Comparison of ENCODE assay signal across 19 cellular contexts in the genomic region with DNA sequence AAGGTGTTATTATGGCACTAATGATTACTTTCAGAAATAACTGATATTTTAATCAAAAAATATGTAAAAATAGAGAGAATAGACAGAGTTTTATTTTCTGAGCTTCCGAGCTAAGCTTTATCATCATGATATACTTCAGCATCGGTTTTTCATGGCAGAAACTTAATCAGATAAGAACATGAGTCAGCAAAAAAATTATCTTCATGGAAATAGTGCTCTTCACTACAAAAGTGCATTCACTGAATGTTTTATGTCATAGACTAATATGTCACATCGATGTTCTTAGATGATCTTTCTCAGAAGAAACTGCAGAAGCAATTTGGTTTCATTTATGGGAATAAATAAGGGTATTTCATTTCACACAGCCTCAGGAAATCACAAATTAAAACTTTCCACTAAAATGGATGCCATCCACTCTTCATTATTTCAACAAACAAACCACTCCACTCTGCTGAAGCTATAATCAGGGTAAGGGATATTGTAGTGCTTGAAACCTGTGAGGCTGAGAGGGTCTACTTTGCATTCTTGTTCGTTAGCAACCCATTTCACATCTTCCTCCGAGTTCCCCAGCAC.
"Had no signal": no experiment of that assay in that cellular context is flagged by ENCODE, and none has a peak within 500 bp of the region (broad histone marks: within the 10 kb centered on the region; RNA-seq: fewer than 3 reads in every experiment).

No MANE protein-coding gene starts in this region.

- H3K36me3 ChIP-seq: neutrophil, tibial nerve, vagina had no signal

- H3K4me1 Mint-ChIP-seq: activated naive CD4-positive, alpha-beta T cell treated with anti-CD3 and anti-CD28 coated beads, Interleukin-2, amount 10 ng/mL, durations not matched to agents 7 days and 5 days; stimulated activated naive B cell treated with anti-CD40 and anti-IgM and Interleukin-4, amounts not matched to agents 10 μg/mL and 1 μg/mL and 100 μg/mL, for 72 hours had no signal

- DNase-seq: activated CD4-positive, alpha-beta T cell treated with anti-CD3 and anti-CD28 coated beads, Interleukin-2, amount 50 U/mL, for 4 hours; activated naive CD4-positive, alpha-beta T cell treated with anti-CD3 and anti-CD28 coated beads, Interleukin-2, amount 10 ng/mL, durations not matched to agents 7 days and 5 days; effector memory CD8-positive, alpha-beta T cell; head of caudate nucleus; islet precursor cell; midbrain; retina; stimulated activated CD4-positive, alpha-beta T cell treated with anti-CD3 and anti-CD28 coated beads, Interleukin-15, amount 100 ng/mL, for 24 hours; stimulated activated CD4-positive, alpha-beta T cell treated with anti-CD3 and anti-CD28 coated beads, Interleukin-4, amount 100 ng/mL, for 1 hour; stimulated activated naive B cell treated with anti-CD40 and anti-IgM and Interleukin-4, amounts not matched to agents 10 μg/mL and 1 μg/mL and 100 μg/mL, for 72 hours had no signal

- H3K9ac ChIP-seq: parathyroid adenoma had no signal

- H3K9me3 Mint-ChIP-seq: activated naive CD4-positive, alpha-beta T cell treated with anti-CD3 and anti-CD28 coated beads, Interleukin-2, amount 10 ng/mL, durations not matched to agents 7 days and 5 days; activated T-helper 2 cell treated with anti-CD3 and anti-CD28 coated beads, Interferon-gamma antibody, Interleukin-2, Interleukin-4, amounts not matched to agents 10 μg/mL and 5 μg/mL and 100 μg/mL, durations not matched to agents 14 hours and 24 hours and 36 hours; dendritic cell treated with granulocyte-macrophage colony-stimulating factor and Interleukin-4, amounts not matched to agents 40 ng/mL and 50 ng/mL, for 4 days; effector memory CD8-positive, alpha-beta T cell; stimulated activated naive B cell treated with anti-CD40 and anti-IgM and Interleukin-4, amounts not matched to agents 10 μg/mL and 1 μg/mL and 100 μg/mL, for 72 hours had no signal

- H3K27me3 ChIP-seq: vagina had no signal

- H3K4me3 Mint-ChIP-seq: activated naive CD4-positive, alpha-beta T cell treated with anti-CD3 and anti-CD28 coated beads, Interleukin-2, amount 10 ng/mL, durations not matched to agents 7 days and 5 days; dendritic cell treated with granulocyte-macrophage colony-stimulating factor and Interleukin-4, amounts not matched to agents 40 ng/mL and 50 ng/mL, for 4 days; effector memory CD8-positive, alpha-beta T cell; stimulated activated naive B cell treated with anti-CD40 and anti-IgM and Interleukin-4, amounts not matched to agents 10 μg/mL and 1 μg/mL and 100 μg/mL, for 72 hours had no signal

- H3K79me2 ChIP-seq: parathyroid adenoma had no signal

- H3K27ac Mint-ChIP-seq: activated naive CD4-positive, alpha-beta T cell treated with anti-CD3 and anti-CD28 coated beads, Interleukin-2, amount 10 ng/mL, durations not matched to agents 7 days and 5 days; activated T-helper 2 cell treated with anti-CD3 and anti-CD28 coated beads, Interferon-gamma antibody, Interleukin-2, Interleukin-4, amounts not matched to agents 10 μg/mL and 5 μg/mL and 100 μg/mL, durations not matched to agents 14 hours and 24 hours and 36 hours; dendritic cell treated with granulocyte-macrophage colony-stimulating factor and Interleukin-4, amounts not matched to agents 40 ng/mL and 50 ng/mL, for 4 days; effector memory CD8-positive, alpha-beta T cell; stimulated activated naive B cell treated with anti-CD40 and anti-IgM and Interleukin-4, amounts not matched to agents 10 μg/mL and 1 μg/mL and 100 μg/mL, for 72 hours had no signal

- H3K27ac ChIP-seq: epithelial cell of prostate, neutrophil, parathyroid adenoma, tibial nerve, vagina had no signal

- H2AFZ ChIP-seq: parathyroid adenoma had no signal

- H3K4me1 ChIP-seq: parathyroid adenoma, tibial nerve, vagina had no signal

- H3K36me3 Mint-ChIP-seq: activated naive CD4-positive, alpha-beta T cell treated with anti-CD3 and anti-CD28 coated beads, Interleukin-2, amount 10 ng/mL, durations not matched to agents 7 days and 5 days; stimulated activated naive B cell treated with anti-CD40 and anti-IgM and Interleukin-4, amounts not matched to agents 10 μg/mL and 1 μg/mL and 100 μg/mL, for 72 hours had no signal

- H3K4me3 ChIP-seq: lung, tibial nerve, vagina had no signal

- ATAC-seq: activated CD4-positive, CD25-positive, alpha-beta regulatory T cell treated with anti-CD3 and anti-CD28 coated beads, Interleukin-2, amount 50 U/mL, for 24 hours; effector memory CD8-positive, alpha-beta T cell; stimulated activated naive B cell treated with anti-CD40 and anti-IgM and Interleukin-4, amounts not matched to agents 10 μg/mL and 1 μg/mL and 100 μg/mL, for 72 hours had no signal

- H3K9me3 ChIP-seq: neutrophil, tibial nerve, vagina had no signal
